8 cellular contexts compared by ENCODE assay signal in the genomic region with DNA sequence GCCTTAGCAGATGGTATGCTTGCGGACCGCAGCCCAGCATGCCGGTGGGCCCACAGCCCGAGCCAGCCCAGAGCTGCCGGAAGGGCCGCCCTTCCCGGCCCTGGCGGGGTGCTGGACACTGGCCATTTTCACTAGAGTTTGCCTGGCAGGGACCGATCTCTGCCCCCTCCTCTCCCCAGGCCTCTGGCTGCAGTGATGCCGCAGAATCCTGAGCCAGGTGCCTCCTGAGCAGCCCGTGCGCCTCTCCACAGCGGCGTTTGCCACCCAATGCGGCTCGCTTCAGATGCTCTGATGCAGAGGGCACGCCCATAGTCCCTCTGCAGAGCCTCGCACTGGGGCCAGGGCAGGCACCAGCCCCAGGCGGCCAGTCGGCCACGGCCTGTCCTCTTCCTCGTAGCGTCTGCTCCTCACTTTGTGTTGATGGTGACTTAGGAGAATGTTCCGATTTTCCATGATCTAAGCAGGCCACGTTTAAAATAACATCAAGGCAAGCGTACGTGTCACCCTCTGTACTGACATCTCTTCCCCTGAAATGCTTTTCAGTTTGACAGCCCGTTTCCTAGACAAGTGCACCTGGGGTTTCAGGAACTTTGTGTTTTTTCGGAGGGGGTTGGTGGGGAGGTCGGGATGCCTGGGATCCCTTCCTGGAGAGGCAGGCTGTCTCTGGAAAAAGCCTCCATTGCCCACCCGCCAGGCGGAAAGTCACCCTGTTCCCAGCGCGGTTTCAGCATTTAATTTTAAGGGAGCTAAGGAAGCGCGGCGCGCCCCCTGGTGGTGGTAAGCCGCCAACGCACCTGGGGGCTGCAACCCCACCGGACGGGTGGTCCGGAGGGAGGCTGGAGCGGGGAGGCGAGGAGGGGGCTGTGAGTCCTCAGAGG. TPM values are rescaled to one million over a fixed set of nuclear protein-coding genes. Genes with fewer than 3 reads are reported as not detected.
A peak's percentile ranks its signal among the peaks of the same experiment; 100 is the strongest.
DNase-seq lines count a peak whose midpoint lies in the region; ATAC-seq, FAIRE-seq and TF ChIP-seq lines count a peak whose summit lies in the region.

No MANE protein-coding gene starts in this region.

- TF ChIP-seq CTCF in GM10248 (IDR thresholded peaks at IDR 0.05; ENCODE audit: control extremely low read depth, extremely low read depth, low read depth, missing control alignments) (peak; percentile 98), bronchial epithelial cell (IDR thresholded peaks at IDR 0.05; ENCODE audit: insufficient read depth, low read length, severe bottlenecking) (peak; percentile 93)

- no peak overlapping the region for H3K4me3 ChIP-seq in bronchial epithelial cell (ENCODE audit: low read depth, low read length)

- peaks cover 6% of the 10 kb centered on the region for H3K36me3 ChIP-seq in bronchial epithelial cell (ENCODE audit: control insufficient read depth, insufficient read depth, low read length)

- CTCF ChIA-PET in GM10248 (lab: Yijun Ruan, JAX): interaction anchor here (0.6 to 8.9 kb wide), 24 partner anchors 9 to 627 kb away, joined by 3 to 101 read pairs (median 4); no protein-coding TSS in a partner anchor

- ATAC-seq in HG02798 (IDR thresholded peaks at IDR 0.05; ENCODE audit: poor library complexity, unreplicated experiment) (no peak), HG03196 (IDR thresholded peaks at IDR 0.05; ENCODE audit: unreplicated experiment) (no peak)

- POLR2A ChIA-PET in GM10248 (lab: Yijun Ruan, JAX): no interaction called here

- DNase-seq in GM10248 (ENCODE audit: extremely low spot score) (peak; percentile 77), NCI-H1092 (lab: John Stamatoyannopoulos, UW) (peak; percentile 63), bronchial epithelial cell (ENCODE audit: low read depth) (no peak), left kidney (ENCODE audit: low read depth, low spot score) (peak; percentile 89)
- DNase-seq in activated CD4-positive, CD25-positive, alpha-beta regulatory T cell treated with anti-CD3 and anti-CD28 coated beads, Interleukin-2, amount 50 U/mL, for 16 hours (ENCODE audit: low read depth, low spot score): peak; percentile 58
- peak; percentile 68 for DNase-seq in stimulated activated CD4-positive, alpha-beta T cell treated with anti-CD3 and anti-CD28 coated beads, Interleukin-4, amount 100 ng/mL, for 1 hour

- H3K27me3 ChIP-seq in bronchial epithelial cell (ENCODE audit: control insufficient read depth, insufficient read depth, low read length): no peaks in the 10 kb centered on the region

- FAIRE-seq in bronchial epithelial cell (lab: Jason Lieb, UNC): no peak

RNA-seq across cellular contexts. Expression of gene HMCN2, which starts 29.8 kb away (rescaled TPM):
- total RNA-seq in bronchial epithelial cell: under 0.01 TPM in 2 replicates
